In the genomic region with DNA sequence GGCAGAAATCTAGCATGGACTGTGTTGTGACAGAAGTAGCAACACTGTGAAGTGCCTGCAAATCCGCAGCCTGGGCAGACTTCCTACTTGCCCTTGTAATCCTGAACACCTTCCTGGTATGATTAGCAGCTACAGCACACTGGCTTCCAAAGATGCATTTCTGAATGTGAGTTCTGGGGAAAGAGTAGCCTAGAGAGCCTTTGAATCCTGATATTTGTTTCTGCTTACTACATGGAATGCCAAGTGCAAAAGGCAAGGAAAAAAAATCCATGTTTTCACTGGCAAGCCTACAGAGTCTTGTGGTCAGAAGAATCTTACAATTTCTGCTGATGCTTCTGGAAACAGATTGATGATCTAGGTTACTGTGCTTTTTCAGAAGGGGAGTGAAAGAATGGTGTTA, we compare ENCODE assay signal across 14 cellular contexts.
A peak's percentile ranks its signal among the peaks of the same experiment; 100 is the strongest.
DNase-seq lines count a peak whose midpoint lies in the region; ATAC-seq, FAIRE-seq and TF ChIP-seq lines count a peak whose summit lies in the region.
"Had no signal": no experiment of that assay in that cellular context is flagged by ENCODE, and none has a peak within 500 bp of the region (broad histone marks: within the 10 kb centered on the region; RNA-seq: fewer than 3 reads in every experiment).

No MANE protein-coding gene starts in this region.

- WGBS in K562 (ENCODE audit: insufficient coverage, low coverage, missing lambda C conversion rate): 85% methylated on average over 1 of the region's 1 CpG

- POLR2A ChIA-PET in K562 (lab: Yijun Ruan, JAX) (interaction anchor here (1.0 kb wide), 1 partner anchor 13 kb away, joined by 5 read pairs; no protein-coding TSS in a partner anchor), RWPE1 (lab: Yijun Ruan, JAX; ENCODE audit: low non-redundant PET) (no interaction called here)
- POLR2A ChIA-PET in activated CD8-positive, alpha-beta T cell treated with anti-CD3 and anti-CD28 coated beads, Interleukin-2, amount 10 ng/mL, durations not matched to agents 7 days and 5 days (lab: Charles Lee): no interaction called here

- H3K27ac ChIP-seq in cardiac muscle cell: no peak overlapping the region
- no peak overlapping the region for H3K27ac ChIP-seq in right atrium auricular region
- H3K27ac ChIP-seq in K562 (ENCODE audit: extremely low read depth, low read depth, low read length): no peak overlapping the region
- H3K27ac ChIP-seq in RWPE1: no peak overlapping the region
- H3K27ac ChIP-seq: BLaER1, dorsolateral prefrontal cortex had no signal

- ATAC-seq in K562 (no peak; the same call in 2 of the 3 replicates), HG02938 (IDR thresholded peaks at IDR 0.05; ENCODE audit: unreplicated experiment) (no peak), HG03039 (IDR thresholded peaks at IDR 0.05; ENCODE audit: unreplicated experiment) (no peak)
- ATAC-seq in activated CD8-positive, alpha-beta T cell treated with anti-CD3 and anti-CD28 coated beads, Interleukin-2, amount 10 ng/mL, durations not matched to agents 7 days and 5 days: no peak
- ATAC-seq: stimulated activated naive CD8-positive, alpha-beta T cell treated with anti-CD3 and anti-CD28 coated beads, Interleukin-15, Interleukin-2, amounts not matched to agents 100 U/mL and 50 U/mL, for 24 hours had no signal

- peaks cover 2% of the 10 kb centered on the region for H3K27me3 Mint-ChIP-seq in activated CD8-positive, alpha-beta T cell treated with anti-CD3 and anti-CD28 coated beads, Interleukin-2, amount 10 ng/mL, durations not matched to agents 7 days and 5 days (ENCODE audit: low read depth)

- no peak overlapping the region for H3K4me3 ChIP-seq in cardiac muscle cell
- H3K4me3 ChIP-seq in right atrium auricular region: no peak overlapping the region
- no peak overlapping the region for H3K4me3 ChIP-seq in K562
- H3K4me3 ChIP-seq in kidney epithelial cell (ENCODE audit: low read depth, low read length): no peak overlapping the region
- H3K4me3 ChIP-seq: BLaER1, dorsolateral prefrontal cortex had no signal

- no peaks in the 10 kb centered on the region for H3K9me1 ChIP-seq in K562 (ENCODE audit: control insufficient read depth, insufficient read depth, low read length)

- CTCF ChIA-PET in K562 (lab: Yijun Ruan, JAX; ENCODE audit: low intra/inter-chr PET ratio): no interaction called here
- CTCF ChIA-PET in RWPE1 (lab: Yijun Ruan, JAX): no interaction called here
- CTCF ChIA-PET in activated CD8-positive, alpha-beta T cell treated with anti-CD3 and anti-CD28 coated beads, Interleukin-2, amount 10 ng/mL, durations not matched to agents 7 days and 5 days (lab: Charles Lee): no interaction called here

- no peaks in the 10 kb centered on the region for H3K36me3 Mint-ChIP-seq in activated CD8-positive, alpha-beta T cell treated with anti-CD3 and anti-CD28 coated beads, Interleukin-2, amount 10 ng/mL, durations not matched to agents 7 days and 5 days (ENCODE audit: low read depth)

- H3K27me3 ChIP-seq in cardiac muscle cell (no peaks in the 10 kb centered on the region), right atrium auricular region (no peaks in the 10 kb centered on the region), K562 (ENCODE audit: control insufficient read depth in 2 of 2, insufficient read depth in 2 of 2, low read length in 2 of 2) (no peaks in the 10 kb centered on the region), kidney epithelial cell (ENCODE audit: control insufficient read depth, insufficient read depth, low read length) (no peaks in the 10 kb centered on the region)
- H3K27me3 ChIP-seq: BLaER1, dorsolateral prefrontal cortex had no signal

- TF ChIP-seq POLR2A in K562 (conservative IDR thresholded peaks at IDR 0.05): no peak

- no peak for TF ChIP-seq EP300 in K562 (IDR thresholded peaks at IDR 0.05; ENCODE audit: low read length)

- no peak overlapping the region for H3K27ac Mint-ChIP-seq in activated CD8-positive, alpha-beta T cell treated with anti-CD3 and anti-CD28 coated beads, Interleukin-2, amount 10 ng/mL, durations not matched to agents 7 days and 5 days

- peak; percentile 29 for FAIRE-seq in K562 (lab: Jason Lieb, UNC)

- no peaks in the 10 kb centered on the region for H3K36me3 ChIP-seq in cardiac muscle cell
- no peaks in the 10 kb centered on the region for H3K36me3 ChIP-seq in right atrium auricular region
- H3K36me3 ChIP-seq in K562 (ENCODE audit: control insufficient read depth, insufficient read depth, low read length): no peaks in the 10 kb centered on the region
- H3K36me3 ChIP-seq in kidney epithelial cell (ENCODE audit: control insufficient read depth, insufficient read depth, low read length): no peaks in the 10 kb centered on the region
- H3K36me3 ChIP-seq: BLaER1 had no signal

- H3K4me2 ChIP-seq in K562 (ENCODE audit: insufficient read depth, low read length): no peak overlapping the region
- H3K4me2 ChIP-seq: BLaER1 had no signal

- H3K9me3 Mint-ChIP-seq in activated CD8-positive, alpha-beta T cell treated with anti-CD3 and anti-CD28 coated beads, Interleukin-2, amount 10 ng/mL, durations not matched to agents 7 days and 5 days (ENCODE audit: insufficient read depth): no peaks in the 10 kb centered on the region

- no peaks in the 10 kb centered on the region for H3K9me3 ChIP-seq in cardiac muscle cell (ENCODE audit: low read depth)
- no peaks in the 10 kb centered on the region for H3K9me3 ChIP-seq in right atrium auricular region
- H3K9me3 ChIP-seq in K562 (replicated peaks; ENCODE audit: control insufficient read depth, insufficient read depth, low read depth, low read length): no peaks in the 10 kb centered on the region

- DNase-seq in cardiac muscle cell (ENCODE audit: low read depth in 1 of 2, low spot score in 1 of 2): peak; percentile 59 to 85
- DNase-seq in right atrium auricular region (ENCODE audit: low spot score): no peak
- no peak for DNase-seq in K562 (ENCODE audit: extremely low read depth in 1 of 4, low spot score in 3 of 4)
- peak; percentile 35 for DNase-seq in kidney epithelial cell (ENCODE audit: low read depth)
- no peak for DNase-seq in RWPE1 (ENCODE audit: low spot score)
- no peak for DNase-seq in activated CD8-positive, alpha-beta T cell treated with anti-CD3 and anti-CD28 coated beads, Interleukin-2, amount 10 ng/mL, durations not matched to agents 7 days and 5 days
- DNase-seq: activated CD4-positive, alpha-beta T cell treated with anti-CD3 and anti-CD28 coated beads for 1 hour; dorsolateral prefrontal cortex; H7; stimulated activated CD4-positive, alpha-beta T cell treated with anti-CD3 and anti-CD28 coated beads, Interleukin-2, amount 100 ng/mL, for 24 hours; stimulated activated naive CD8-positive, alpha-beta T cell treated with anti-CD3 and anti-CD28 coated beads, Interleukin-15, Interleukin-2, amounts not matched to agents 100 U/mL and 50 U/mL, for 24 hours had no signal

- H3K9ac ChIP-seq in K562 (ENCODE audit: insufficient read depth in 1 of 2, low read depth in 2 of 2, low read length in 2 of 2): no peak overlapping the region
- H3K9ac ChIP-seq: BLaER1 had no signal

- BruUV-seq in K562 (replicated peaks; lab: Mats Ljungman, UMichigan): no TSS peak

- H3K4me1 ChIP-seq in cardiac muscle cell (ENCODE audit: low read depth) (peaks cover 17% of the 10 kb centered on the region), right atrium auricular region (peaks cover 0 to 5% of the 10 kb centered on the region in 2 donors), K562 (replicated peaks in 1 of 2; ENCODE audit: control insufficient read depth in 2 of 2, insufficient read depth in 2 of 2, low read length in 2 of 2) (no peaks in the 10 kb centered on the region; a peak in 1 of 5 replicates)
- H3K4me1 ChIP-seq: BLaER1 had no signal

- intact Hi-C loops in K562 (cut with micrococcal nuclease): loop anchor here (2.0 to 10.0 kb wide), 2 partner anchors 244 to 326 kb away; no protein-coding TSS in a partner anchor

- H4K20me1 ChIP-seq in K562 (replicated peaks; ENCODE audit: control insufficient read depth, insufficient read depth, low read length): no peaks in the 10 kb centered on the region
- H4K20me1 ChIP-seq: BLaER1 had no signal

- H2AFZ ChIP-seq in K562 (ENCODE audit: low read depth, low read length): peak overlapping the region; percentile 25; the same call in 1 of the 2 replicates

- no peak for TF ChIP-seq RAD21 in K562 (CRISPR knock-in tag; conservative IDR thresholded peaks at IDR 0.05 in 1 of 2, IDR thresholded peaks at IDR 0.05 in 1 of 2)

- H3K79me2 ChIP-seq in K562 (ENCODE audit: control insufficient read depth, insufficient read depth, low read length): no peaks in the 10 kb centered on the region

- in situ Hi-C loops in K562 (cut with MboI): no loop called here

- no peaks in the 10 kb centered on the region for H3K4me1 Mint-ChIP-seq in activated CD8-positive, alpha-beta T cell treated with anti-CD3 and anti-CD28 coated beads, Interleukin-2, amount 10 ng/mL, durations not matched to agents 7 days and 5 days (ENCODE audit: low read depth)

- H3K4me3 Mint-ChIP-seq in activated CD8-positive, alpha-beta T cell treated with anti-CD3 and anti-CD28 coated beads, Interleukin-2, amount 10 ng/mL, durations not matched to agents 7 days and 5 days: no peak overlapping the region

- TF ChIP-seq CTCF in cardiac muscle cell (IDR thresholded peaks at IDR 0.05; ENCODE audit: low read depth, low read length): no peak
- no peak for TF ChIP-seq CTCF in right atrium auricular region (IDR thresholded peaks at IDR 0.05)
- TF ChIP-seq CTCF in K562 (IDR thresholded peaks at IDR 0.05 in 2 of 3, conservative IDR thresholded peaks at IDR 0.05 in 1 of 3; ENCODE audit: insufficient read depth in 2 of 3, low read depth in 1 of 3, low read length in 3 of 3): no peak
- TF ChIP-seq CTCF in kidney epithelial cell (IDR thresholded peaks at IDR 0.05; ENCODE audit: insufficient read depth, low read length, poor library complexity, severe bottlenecking): no peak
- TF ChIP-seq CTCF in RWPE1 (conservative IDR thresholded peaks at IDR 0.05; ENCODE audit: low read depth): no peak

TF ChIP-seq in K562, 482 proteins besides CTCF, POLR2A, EP300 and RAD21 (continues in another document):
- no peak for TF ChIP-seq NFXL1 (CRISPR knock-in tag; IDR thresholded peaks at IDR 0.05)
- TF ChIP-seq PYGO2 (tag; IDR thresholded peaks at IDR 0.05): no peak

Comparison
In these comparisons a context has a peak if more than half of its experiments do, and no peak if none do; other contexts are left out.
1. DNase-seq: peak in cardiac muscle cell (2 of 2) and kidney epithelial cell (single experiment); none in right atrium auricular region (single experiment), K562 (0 of 4), RWPE1 (single experiment) and activated CD8-positive, alpha-beta T cell treated with anti-CD3 and anti-CD28 coated beads, Interleukin-2, amount 10 ng/mL, durations not matched to agents 7 days and 5 days (single experiment).